Comparison of ENCODE assay signal across 9 cellular contexts in the genomic region with DNA sequence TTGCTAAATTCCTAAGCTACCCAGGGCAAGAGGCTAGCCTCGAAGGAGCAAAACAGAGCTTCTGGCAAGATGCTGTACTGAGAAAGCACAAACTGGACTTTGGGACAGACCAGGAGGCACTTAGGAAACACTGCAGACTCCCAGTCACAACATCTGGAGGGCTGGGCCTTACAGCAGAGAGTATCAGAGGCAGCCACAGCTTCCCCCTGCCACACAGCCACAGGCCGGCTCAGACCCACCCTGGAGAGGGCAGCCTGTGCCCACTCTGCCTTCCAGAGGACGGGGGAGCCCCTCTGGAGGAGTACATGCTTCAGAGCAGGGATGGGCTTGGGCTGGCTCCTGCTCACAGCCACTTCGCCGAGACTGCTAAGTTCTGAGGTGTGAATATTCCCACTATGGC. TPM values are rescaled to one million over a fixed set of nuclear protein-coding genes. Genes with fewer than 3 reads are reported as not detected.
DNase-seq lines count a peak whose midpoint lies in the region; ATAC-seq and TF ChIP-seq lines count a peak whose summit lies in the region.
"Had no signal": no experiment of that assay in that cellular context is flagged by ENCODE, and none has a peak within 500 bp of the region (broad histone marks: within the 10 kb centered on the region; RNA-seq: fewer than 3 reads in every experiment).

No MANE protein-coding gene starts in this region.

- BruUV-seq in Panc1 (replicated peaks; lab: Mats Ljungman, UMichigan) = no TSS peak

- CTCF ChIA-PET in Panc1 (lab: Charles Lee) = no interaction called here

- DNase-seq in AG10803 (ENCODE audit: low read depth) = peak; percentile 62
- no peak for DNase-seq in Panc1 (ENCODE audit: low read depth, low spot score)
- no peak for DNase-seq in epithelial cell of prostate (ENCODE audit: low read depth, low spot score)
- no peak for DNase-seq in osteoblast (ENCODE audit: insufficient read length, low spot score, missing footprints)
- DNase-seq in head of caudate nucleus = no peak
- DNase-seq in HPDE6-E6E7 (ENCODE audit: extremely low spot score) = no peak
- no peak for DNase-seq in NCI-H2107 (lab: John Stamatoyannopoulos, UW)
- DNase-seq: DMS153 had no signal

- H2AFZ ChIP-seq in osteoblast (ENCODE audit: low read length) = no peak overlapping the region

- H4K20me1 ChIP-seq in osteoblast (ENCODE audit: insufficient read depth, low read length) = peaks cover 5% of the 10 kb centered on the region

- no peak for ATAC-seq in Panc1
- ATAC-seq in GM21423 (IDR thresholded peaks at IDR 0.05; ENCODE audit: unreplicated experiment) = no peak

- intact Hi-C loops in Panc1 (cut with micrococcal nuclease; ENCODE audit: unreplicated experiment) = no loop called here
- intact Hi-C loops in head of caudate nucleus (cut with DNase I) = no loop called here

- POLR2A ChIA-PET in Panc1 (lab: Charles Lee) = no interaction called here

- H3K36me3 ChIP-seq in Panc1 (ENCODE audit: control insufficient read depth, insufficient read depth, low read length) (no peaks in the 10 kb centered on the region), osteoblast (ENCODE audit: insufficient read depth, low read length) (peaks cover 7% of the 10 kb centered on the region)

- H3K4me3 ChIP-seq in AG10803 (ENCODE audit: low read length) (no peak overlapping the region), Panc1 (ENCODE audit: low read depth in 2 of 2, low read length in 2 of 2) (no peak overlapping the region), osteoblast (ENCODE audit: insufficient read depth, low read length) (no peak overlapping the region)

- H3K27ac ChIP-seq in Panc1 (ENCODE audit: low read length) (peak overlapping the region; percentile 52), epithelial cell of prostate (peak overlapping the region; percentile 64), osteoblast (ENCODE audit: low read depth, low read length) (peak overlapping the region; percentile 46)

- peaks cover 48% of the 10 kb centered on the region for H3K4me1 ChIP-seq in Panc1 (ENCODE audit: control insufficient read depth, insufficient read depth, low read length)
- H3K4me1 ChIP-seq in osteoblast (ENCODE audit: insufficient read depth, low read length) = peaks cover 40% of the 10 kb centered on the region

- TF ChIP-seq CTCF in AG10803 (conservative IDR thresholded peaks at IDR 0.05; ENCODE audit: low read length) (no peak), Panc1 (IDR thresholded peaks at IDR 0.05) (no peak), osteoblast (IDR thresholded peaks at IDR 0.05; ENCODE audit: extremely low read depth, low read depth, low read length) (no peak)

- peaks cover 96% of the 10 kb centered on the region for H3K79me2 ChIP-seq in osteoblast (ENCODE audit: insufficient read depth, low read length)

- in situ Hi-C loops in Panc1 (cut with HindIII; ENCODE audit: low pct_unique_long_range_greater_than_20kb, low sequenced_read_pairs) = no loop called here

- H3K27me3 ChIP-seq in Panc1 (ENCODE audit: control insufficient read depth, insufficient read depth, low read length) (no peaks in the 10 kb centered on the region), osteoblast (ENCODE audit: insufficient read depth, low read length) (no peaks in the 10 kb centered on the region)

- peak overlapping the region; percentile 1 for H3K4me2 ChIP-seq in osteoblast (ENCODE audit: insufficient read depth, low read length)

- no peaks in the 10 kb centered on the region for H3K9me3 ChIP-seq in Panc1 (ENCODE audit: control insufficient read depth, insufficient read depth, low read depth, low read length)
- no peaks in the 10 kb centered on the region for H3K9me3 ChIP-seq in osteoblast (ENCODE audit: low read depth, low read length)

RNA-seq across cellular contexts. Expression of a gene that starts 17.4 kb away (rescaled TPM):
- total RNA-seq in Panc1 (2021; ENCODE audit: unreplicated experiment) (92.7 TPM), osteoblast (126 and 132 TPM in 2 replicates)
- 73.6 TPM for polyA plus RNA-seq in Panc1 (2012; ENCODE audit: insufficient read length)

RNA-seq across cellular contexts. Expression of a gene that starts 44.5 kb away (rescaled TPM):
- total RNA-seq in Panc1 (2021; ENCODE audit: unreplicated experiment) (21.3 TPM), osteoblast (5.9 and 8.0 TPM in 2 replicates)
- polyA plus RNA-seq in Panc1 (2012; ENCODE audit: insufficient read length) = 40.1 TPM
